Comparison of ENCODE assay signal across 10 cellular contexts in genomic region chr12:5043589-5044419, GRCh38. TPM values are rescaled to one million over a fixed set of nuclear protein-coding genes. Genes with fewer than 3 reads are reported as not detected.
DNase-seq lines count a peak whose midpoint lies in the region; ATAC-seq and TF ChIP-seq lines count a peak whose summit lies in the region.
"Had no signal": no experiment of that assay in that cellular context is flagged by ENCODE, and none has a peak within 500 bp of the region (broad histone marks: within the 10 kb centered on the region; RNA-seq: fewer than 3 reads in every experiment).

TSS of gene KCNA5 (plus strand) at chr12:5043879. CDS start at chr12:5044148, 269 bp downstream.

- H3K36me3 Mint-ChIP-seq in glutamatergic neuron (ENCODE audit: unreplicated experiment) (peaks cover 5% of the 10 kb centered on the region), nephron progenitor cell (ENCODE audit: low read depth) (peaks cover 6% of the 10 kb centered on the region)

- H3K4me1 Mint-ChIP-seq in glutamatergic neuron (ENCODE audit: low read depth, unreplicated experiment) (no peaks in the 10 kb centered on the region), nephron progenitor cell (peaks cover 31% of the 10 kb centered on the region)

- H3K27ac Mint-ChIP-seq in glutamatergic neuron (ENCODE audit: unreplicated experiment) (no peak within 1 kb of the TSS), nephron progenitor cell (no peak within 1 kb of the TSS)
- H3K27ac Mint-ChIP-seq: activated T-cell treated with anti-CD3 and anti-CD28 coated beads, Interleukin-2, amount 50 U/mL, for 24 hours had no signal

- TF ChIP-seq CTCF in glutamatergic neuron (IDR thresholded peaks at IDR 0.05; ENCODE audit: partially characterized antibody, unreplicated experiment) (no peak), nephron progenitor cell (IDR thresholded peaks at IDR 0.05) (no peak)

- intact Hi-C loops in Right ventricle myocardium inferior (cut with DNase I), result no loop called here
- intact Hi-C loops in cardiac septum (cut with DNase I), result no loop called here

- no peak within 1 kb of the TSS for H3K4me3 Mint-ChIP-seq in glutamatergic neuron (ENCODE audit: unreplicated experiment)
- peak within 1 kb of the TSS; percentile 67 for H3K4me3 Mint-ChIP-seq in nephron progenitor cell
- H3K4me3 Mint-ChIP-seq: activated T-cell treated with anti-CD3 and anti-CD28 coated beads, Interleukin-2, amount 50 U/mL, for 24 hours had no signal

- peaks cover 21% of the 10 kb centered on the region for H3K27me3 Mint-ChIP-seq in glutamatergic neuron (ENCODE audit: unreplicated experiment)
- H3K27me3 Mint-ChIP-seq in nephron progenitor cell (ENCODE audit: low read depth, poor library complexity), result peaks cover 88% of the 10 kb centered on the region

- H3K9me3 Mint-ChIP-seq in glutamatergic neuron (ENCODE audit: unreplicated experiment), result peaks cover 4% of the 10 kb centered on the region
- H3K9me3 Mint-ChIP-seq in nephron progenitor cell, result peaks cover 14% of the 10 kb centered on the region
- H3K9me3 Mint-ChIP-seq: activated T-cell treated with anti-CD3 and anti-CD28 coated beads, Interleukin-2, amount 50 U/mL, for 24 hours had no signal

- ATAC-seq in Right ventricle myocardium inferior, result peak; percentile 55
- ATAC-seq in GM21381 (IDR thresholded peaks at IDR 0.05; ENCODE audit: unreplicated experiment), result no peak

- no peak for DNase-seq in Right ventricle myocardium inferior (ENCODE audit: missing footprints)
- DNase-seq in cardiac septum (ENCODE audit: low spot score), result no peak
- peak; percentile 61 for DNase-seq in glutamatergic neuron
- DNase-seq in nephron progenitor cell, result peak; percentile 73
- DNase-seq in NCI-H187 (lab: John Stamatoyannopoulos, UW), result no peak
- DNase-seq in NCI-H524 treated with DMSO at 0.1 percent for 48 hours (lab: John Stamatoyannopoulos, UW), result no peak
- no peak for DNase-seq in NCI-H2196 treated with DMSO at 0.1 percent for 48 hours (lab: John Stamatoyannopoulos, UW; ENCODE audit: unreplicated experiment)
- DNase-seq: activated T-cell treated with anti-CD3 and anti-CD28 coated beads, Interleukin-2, amount 50 U/mL, for 24 hours; stimulated activated CD4-positive, alpha-beta T cell treated with anti-CD3 and anti-CD28 coated beads, Interleukin-2, amount 100 ng/mL, for 48 hours had no signal

RNA-seq across cellular contexts. Expression of gene KCNA5, which starts in this region (rescaled TPM):
- total RNA-seq in Right ventricle myocardium inferior (2.1 TPM), cardiac septum (3.2 TPM), glutamatergic neuron (ENCODE audit: unreplicated experiment) (not detected)

Comparison
In these comparisons a context has a peak if more than half of its experiments do, and no peak if none do; other contexts are left out.
1. Peak in DNase-seq in glutamatergic neuron; RNA of the gene not detected or under 1 TPM.